6 cellular contexts compared by ENCODE assay signal in genomic region chr20:63652192-63652980, GRCh38. TPM values are rescaled to one million over a fixed set of nuclear protein-coding genes. Genes with fewer than 3 reads are reported as not detected.
A peak's percentile ranks its signal among the peaks of the same experiment; 100 is the strongest.
DNase-seq lines count a peak whose midpoint lies in the region; ATAC-seq and TF ChIP-seq lines count a peak whose summit lies in the region.

No MANE protein-coding gene starts in this region.

- intact Hi-C loops in mucosa of descending colon (cut with DNase I, micrococcal nuclease) = no loop called here

- no peak overlapping the region for H3K4me3 ChIP-seq in mucosa of descending colon

- DNase-seq in NCI-H1436 (lab: John Stamatoyannopoulos, UW) = peak; percentile 55
- DNase-seq in NCI-H1436 treated with DMSO at 0.1 percent for 48 hours (lab: John Stamatoyannopoulos, UW) = no peak
- DNase-seq in mucosa of descending colon = no peak
- no peak for DNase-seq in OCI-M2 (lab: John Stamatoyannopoulos, UW; ENCODE audit: unreplicated experiment)

- no peaks in the 10 kb centered on the region for H3K9me3 ChIP-seq in mucosa of descending colon

- H3K4me1 ChIP-seq in mucosa of descending colon (ENCODE audit: low read depth) = peaks cover 19% of the 10 kb centered on the region

- peak overlapping the region; percentile 57 for H3K4me3 Mint-ChIP-seq in activated naive CD8-positive, alpha-beta T cell

- H3K4me1 Mint-ChIP-seq in activated naive CD8-positive, alpha-beta T cell (ENCODE audit: low read depth) = peaks cover 24% of the 10 kb centered on the region

- no peak for TF ChIP-seq CTCF in mucosa of descending colon (IDR thresholded peaks at IDR 0.05)

- H3K27me3 Mint-ChIP-seq in activated naive CD8-positive, alpha-beta T cell = no peaks in the 10 kb centered on the region

- no peaks in the 10 kb centered on the region for H3K9me3 Mint-ChIP-seq in activated naive CD8-positive, alpha-beta T cell (ENCODE audit: low read depth)

- no peaks in the 10 kb centered on the region for H3K36me3 Mint-ChIP-seq in activated naive CD8-positive, alpha-beta T cell

- no peaks in the 10 kb centered on the region for H3K36me3 ChIP-seq in mucosa of descending colon (ENCODE audit: low read depth)

- peak; percentile 7 for ATAC-seq in mucosa of descending colon
- ATAC-seq in HG03354 (IDR thresholded peaks at IDR 0.05; ENCODE audit: poor library complexity, severe bottlenecking, unreplicated experiment) = no peak

- H3K27ac Mint-ChIP-seq in activated naive CD8-positive, alpha-beta T cell = no peak overlapping the region

RNA-seq across cellular contexts. Expression of gene STMN3, which starts 0.8 kb away (rescaled TPM):
- total RNA-seq in mucosa of descending colon = 10 to 100 TPM in 1 of 3 donors, 1 to 10 TPM in 2; 2.7 to 19.7 (median 6.7) TPM

RNA-seq across cellular contexts. Expression of gene RTEL1, which starts 5.7 kb away (rescaled TPM):
- 10 to 100 TPM; 23.5 to 42.8 (median 34.2) TPM for total RNA-seq in mucosa of descending colon

RNA-seq across cellular contexts. Expression of gene GMEB2, which starts 25.5 kb away (rescaled TPM):
- 10 to 100 TPM; 10.3 to 12.8 (median 11.4) TPM for total RNA-seq in mucosa of descending colon

RNA-seq across cellular contexts. Expression of gene TNFRSF6B, which starts 44.1 kb away (rescaled TPM):
- 10 to 100 TPM in 1 of 3 donors, not detected in 2; 19.7 TPM for total RNA-seq in mucosa of descending colon

RNA-seq across cellular contexts. Expression of gene ARFRP1, which starts 55.4 kb away (rescaled TPM):
- total RNA-seq in mucosa of descending colon = 10 to 100 TPM; 64.5 to 69.7 (median 68.6) TPM
